35 cellular contexts compared by ENCODE assay signal in the genomic region with DNA sequence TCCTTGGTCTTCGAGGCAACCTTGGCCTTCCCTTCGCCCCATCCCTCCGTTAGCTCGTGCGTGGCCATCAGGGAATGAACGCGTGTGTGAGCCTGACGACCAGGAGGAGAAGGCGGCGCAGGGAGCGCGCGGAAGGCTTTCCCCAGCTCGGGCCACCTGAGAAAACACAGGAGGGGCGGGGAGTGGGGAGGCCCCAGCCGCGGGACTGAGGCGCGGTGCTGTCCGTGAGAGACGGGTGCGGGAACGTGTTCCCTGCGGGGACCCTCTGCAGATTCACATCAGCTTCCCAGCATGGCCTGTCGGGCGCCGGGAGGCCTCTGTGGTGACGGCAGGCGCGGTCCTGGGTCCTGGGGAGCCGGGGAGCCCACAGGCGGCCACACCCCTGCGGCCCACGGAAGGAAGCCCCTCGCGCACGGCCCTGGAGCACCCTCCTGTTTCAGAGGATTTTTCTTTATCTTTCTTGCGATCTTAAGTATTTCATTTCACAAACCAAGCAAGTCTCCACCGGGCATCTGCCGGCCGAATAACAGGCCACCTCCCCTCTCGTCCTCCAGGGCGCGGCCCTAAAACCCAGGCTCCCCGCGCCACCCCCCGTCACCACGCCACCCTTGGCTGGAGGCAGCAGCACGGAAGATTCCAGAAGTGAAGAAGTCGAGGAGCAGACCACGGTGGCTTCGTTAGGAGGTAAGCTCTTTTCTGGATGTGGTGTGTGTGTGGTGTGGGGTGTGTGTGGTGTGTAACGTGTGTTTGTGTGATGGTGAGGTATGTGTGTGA.
DNase-seq lines count a peak whose midpoint lies in the region; ATAC-seq lines count a peak whose summit lies in the region.
"Had no signal": no experiment of that assay in that cellular context is flagged by ENCODE, and none has a peak within 500 bp of the region (broad histone marks: within the 10 kb centered on the region; RNA-seq: fewer than 3 reads in every experiment).

No MANE protein-coding gene starts in this region.

- peak overlapping the region; percentile 83 for H3K27ac Mint-ChIP-seq in activated naive CD4-positive, alpha-beta T cell treated with anti-CD3 and anti-CD28 coated beads, Interleukin-2, amount 50 U/mL, for 24 hours
- H3K27ac Mint-ChIP-seq in CD4-positive, alpha-beta memory T cell: peak overlapping the region in 6 of 7 donors; percentile 0 to 94 (median 86)
- H3K27ac Mint-ChIP-seq in T-cell: peak overlapping the region; percentile 82 to 93
- H3K27ac Mint-ChIP-seq in memory B cell: no peak overlapping the region
- H3K27ac Mint-ChIP-seq: progenitor cell of endocrine pancreas had no signal

- no peak overlapping the region for H3K27ac ChIP-seq in CD4-positive, alpha-beta memory T cell (ENCODE audit: low read depth, low read length)
- H3K27ac ChIP-seq: cardiac muscle cell, coronary artery, PC-9, right lobe of liver, tibial artery, vagina, WERI-Rb-1 had no signal

- H3K9me3 Mint-ChIP-seq in activated naive CD4-positive, alpha-beta T cell treated with anti-CD3 and anti-CD28 coated beads, Interleukin-2, amount 50 U/mL, for 24 hours: no peaks in the 10 kb centered on the region
- peaks cover 0 to 2% (median 0%) of the 10 kb centered on the region in 8 donors for H3K9me3 Mint-ChIP-seq in CD4-positive, alpha-beta memory T cell
- H3K9me3 Mint-ChIP-seq in T-cell: no peaks in the 10 kb centered on the region
- H3K9me3 Mint-ChIP-seq in memory B cell: no peaks in the 10 kb centered on the region
- H3K9me3 Mint-ChIP-seq: activated naive CD4-positive, alpha-beta T cell treated with anti-CD3 and anti-CD28 coated beads, Interleukin-2, amount 50 U/mL, for 72 hours had no signal

- no peaks in the 10 kb centered on the region for H3K9me3 ChIP-seq in CD4-positive, alpha-beta memory T cell (ENCODE audit: control insufficient read depth in 1 of 2, low read length in 2 of 2)
- H3K9me3 ChIP-seq: right lobe of liver, spleen, tibial artery, vagina had no signal

- no peaks in the 10 kb centered on the region for H3K27me3 Mint-ChIP-seq in activated naive CD4-positive, alpha-beta T cell treated with anti-CD3 and anti-CD28 coated beads, Interleukin-2, amount 50 U/mL, for 24 hours
- H3K27me3 Mint-ChIP-seq in CD4-positive, alpha-beta memory T cell: no peaks in the 10 kb centered on the region
- peaks cover 0 to 1% of the 10 kb centered on the region in 2 donors for H3K27me3 Mint-ChIP-seq in T-cell
- H3K27me3 Mint-ChIP-seq in memory B cell: peaks cover 9% of the 10 kb centered on the region
- H3K27me3 Mint-ChIP-seq: activated CD4-positive, alpha-beta T cell treated with anti-CD3 and anti-CD28 coated beads, Interleukin-2, amount 10 ng/mL, durations not matched to agents 7 days and 5 days; progenitor cell of endocrine pancreas had no signal

- no peaks in the 10 kb centered on the region for H3K27me3 ChIP-seq in CD4-positive, alpha-beta memory T cell (ENCODE audit: insufficient read depth, low read length)
- H3K27me3 ChIP-seq: cardiac muscle cell, right lobe of liver, spleen, tibial artery, vagina had no signal

- DNase-seq in activated naive CD4-positive, alpha-beta T cell (lab: John Stamatoyannopoulos, UW): no peak
- no peak for DNase-seq in CD4-positive, alpha-beta memory T cell
- DNase-seq in T-cell: no peak
- DNase-seq in memory B cell (ENCODE audit: low spot score in 2 of 2): no peak
- no peak for DNase-seq in stimulated activated naive CD4-positive, alpha-beta T cell (lab: John Stamatoyannopoulos, UW)
- no peak for DNase-seq in NCI-H524 treated with DMSO at 0.1 percent for 48 hours (lab: John Stamatoyannopoulos, UW)
- DNase-seq: ACHN; activated CD4-positive, alpha-beta T cell treated with anti-CD3 and anti-CD28 coated beads, Interleukin-2, amount 10 ng/mL, durations not matched to agents 7 days and 5 days; activated T-cell treated with anti-CD3 and anti-CD28 coated beads, Interleukin-2, amount 50 U/mL, for 48 hours; DMS79; effector memory CD4-positive, alpha-beta T cell; GDM1; HCEC 1CT; mesendoderm; MV-4-11; NCI-H1436; NCI-H2081 treated with DMSO at 0.1 percent for 48 hours; NCI-H2227 treated with DMSO at 0.1 percent for 48 hours; NCI-H69; nucleus accumbens; PC-9; Right ventricle myocardium superior; spleen; stimulated activated CD8-positive, alpha-beta memory T cell treated with anti-CD3 and anti-CD28 coated beads, Interleukin-4, amount 100 ng/mL, for 48 hours; T-helper 9 cell; tibial artery; WERI-Rb-1 had no signal

- CTCF ChIA-PET in CD4-positive, alpha-beta memory T cell (lab: Charles Lee; ENCODE audit: partially characterized antibody): interaction anchor here (1.4 kb wide), 1 partner anchor 120 kb away, joined by 3 read pairs; no protein-coding TSS in a partner anchor
- CTCF ChIA-PET in T-cell (lab: Charles Lee): no interaction called here

- H3K4me3 ChIP-seq in CD4-positive, alpha-beta memory T cell (ENCODE audit: low read length in 2 of 2): no peak overlapping the region
- H3K4me3 ChIP-seq: cardiac muscle cell, coronary artery, PC-9, right lobe of liver, spleen, tibial artery, vagina had no signal

- POLR2A ChIA-PET in CD4-positive, alpha-beta memory T cell (lab: Charles Lee; ENCODE audit: partially characterized antibody): no interaction called here
- POLR2A ChIA-PET in T-cell (lab: Charles Lee): no interaction called here

- peaks cover 36% of the 10 kb centered on the region for H3K4me1 ChIP-seq in CD4-positive, alpha-beta memory T cell (ENCODE audit: insufficient read depth, low read length)

- H3K36me3 Mint-ChIP-seq in activated naive CD4-positive, alpha-beta T cell treated with anti-CD3 and anti-CD28 coated beads, Interleukin-2, amount 50 U/mL, for 24 hours: no peaks in the 10 kb centered on the region
- no peaks in the 10 kb centered on the region for H3K36me3 Mint-ChIP-seq in CD4-positive, alpha-beta memory T cell
- no peaks in the 10 kb centered on the region for H3K36me3 Mint-ChIP-seq in T-cell
- H3K36me3 Mint-ChIP-seq in memory B cell: peaks cover 4% of the 10 kb centered on the region
- H3K36me3 Mint-ChIP-seq: activated naive CD4-positive, alpha-beta T cell treated with anti-CD3 and anti-CD28 coated beads, Interleukin-2, amount 50 U/mL, for 72 hours had no signal

- peaks cover 37% of the 10 kb centered on the region for H3K4me1 Mint-ChIP-seq in activated naive CD4-positive, alpha-beta T cell treated with anti-CD3 and anti-CD28 coated beads, Interleukin-2, amount 50 U/mL, for 24 hours
- H3K4me1 Mint-ChIP-seq in CD4-positive, alpha-beta memory T cell: peaks cover 23 to 37% (median 32%) of the 10 kb centered on the region in 4 donors
- peaks cover 27 to 54% (median 38%) of the 10 kb centered on the region in 3 donors for H3K4me1 Mint-ChIP-seq in T-cell
- H3K4me1 Mint-ChIP-seq in memory B cell: peaks cover 30% of the 10 kb centered on the region

- no peaks in the 10 kb centered on the region for H3K36me3 ChIP-seq in CD4-positive, alpha-beta memory T cell (ENCODE audit: insufficient read depth, low read length)
- H3K36me3 ChIP-seq: WERI-Rb-1 had no signal

- H3K4me3 Mint-ChIP-seq in activated naive CD4-positive, alpha-beta T cell treated with anti-CD3 and anti-CD28 coated beads, Interleukin-2, amount 50 U/mL, for 24 hours: peak overlapping the region; percentile 2
- H3K4me3 Mint-ChIP-seq in CD4-positive, alpha-beta memory T cell: peak overlapping the region in 2 of 8 donors; percentile 55 to 61
- peak overlapping the region in 1 of 3 donors; percentile 43 for H3K4me3 Mint-ChIP-seq in T-cell
- peak overlapping the region; percentile 39 for H3K4me3 Mint-ChIP-seq in memory B cell

- no peak for ATAC-seq in T-cell (replicated peaks in 1 of 4)
- no peak for ATAC-seq in memory B cell (ENCODE audit: low read depth)
- ATAC-seq in GM19328 (IDR thresholded peaks at IDR 0.05; ENCODE audit: unreplicated experiment): no peak
- ATAC-seq: activated naive CD4-positive, alpha-beta T cell treated with anti-CD3 and anti-CD28 coated beads, Interleukin-2, amount 50 U/mL, for 72 hours; right lobe of liver had no signal

- intact Hi-C loops in CD4-positive, alpha-beta memory T cell (cut with micrococcal nuclease): loop anchor here (10.0 kb wide), 1 partner anchor 449 kb away; no protein-coding TSS in a partner anchor
